In genomic region chr17:81534157-81535006, GRCh38 we compare ENCODE assay signal across 18 cellular contexts. TPM values are rescaled to one million over a fixed set of nuclear protein-coding genes. Genes with fewer than 3 reads are reported as not detected.
A peak's percentile ranks its signal among the peaks of the same experiment; 100 is the strongest.
DNase-seq lines count a peak whose midpoint lies in the region; TF ChIP-seq lines count a peak whose summit lies in the region.
"Had no signal": no experiment of that assay in that cellular context is flagged by ENCODE, and none has a peak within 500 bp of the region (broad histone marks: within the 10 kb centered on the region; RNA-seq: fewer than 3 reads in every experiment).

No MANE protein-coding gene starts in this region.

- intact Hi-C loops in ascending aorta (cut with DNase I) (no loop called here), cardiac septum (cut with DNase I) (loop anchor here (5.0 kb wide), 1 partner anchor 282 kb away; no protein-coding TSS in a partner anchor)

- DNase-seq in NCI-H510A treated with DMSO at 0.1 percent for 48 hours (lab: John Stamatoyannopoulos, UW) (peak; percentile 45), NCI-H510A (lab: John Stamatoyannopoulos, UW) (no peak), ELR (ENCODE audit: low read depth) (peak; percentile 39), myocyte (ENCODE audit: low read depth) (peak; percentile 81), KG1 (lab: John Stamatoyannopoulos, UW) (no peak), ascending aorta (ENCODE audit: low spot score in 2 of 2) (no peak), cardiac septum (ENCODE audit: low spot score) (no peak)
- DNase-seq: activated CD4-positive, alpha-beta T cell treated with anti-CD3 and anti-CD28 coated beads, Interleukin-2, amount 10 ng/mL, durations not matched to agents 7 days and 5 days; Caco-2; head of caudate nucleus; mesenchymal stem cell; nephron progenitor cell; NK-92 treated with Interleukin-12 subunit alpha and Interleukin-12 subunit beta, amount 100 ng/mL, for 24 hours; stomach had no signal

- no peaks in the 10 kb centered on the region for H3K27me3 ChIP-seq in ascending aorta

- H3K27ac ChIP-seq in ascending aorta: no peak overlapping the region
- H3K27ac ChIP-seq: HL-60, SJSA1, stomach had no signal

- no peaks in the 10 kb centered on the region for H3K4me1 ChIP-seq in ascending aorta

- H3K36me3 ChIP-seq in ascending aorta: peaks cover 2 to 17% of the 10 kb centered on the region in 2 donors

- H3K9me3 ChIP-seq in ascending aorta: no peaks in the 10 kb centered on the region
- H3K9me3 ChIP-seq: Caco-2, stomach had no signal

- no peak overlapping the region for H3K4me3 ChIP-seq in ascending aorta
- H3K4me3 ChIP-seq: SJSA1, stomach had no signal

- TF ChIP-seq CTCF in ascending aorta (IDR thresholded peaks at IDR 0.05): no peak

TF ChIP-seq in PFSK-1, 5 proteins besides CTCF, POLR2A, EP300 and RAD21:
- no peak for TF ChIP-seq FOXP2 (optimal IDR thresholded peaks at IDR 0.05; ENCODE audit: borderline replicate concordance, extremely low read depth, extremely low read length, insufficient read depth)
- TF ChIP-seq POLR2AphosphoS5 (IDR thresholded peaks at IDR 0.05; ENCODE audit: low read depth, low read length): peak; percentile 13; the same call in 1 of the 2 replicates

RNA-seq across cellular contexts. Expression of gene FSCN2, which starts 6.2 kb away (rescaled TPM):
- 1.6 TPM for polyA plus RNA-seq in PFSK-1 (2012; ENCODE audit: insufficient read length, low read depth)
- 1.5 and 3.0 TPM in 2 replicates for total RNA-seq in myocyte
- polyA plus RNA-seq in myocyte (2012): 4.4 TPM
- total RNA-seq in ascending aorta: not detected
- 1.1 TPM for total RNA-seq in cardiac septum
- polyA plus RNA-seq: keratinocyte had no signal

RNA-seq across cellular contexts. Expression of gene FAAP100, which starts 17.8 kb away (rescaled TPM):
- polyA plus RNA-seq in PFSK-1 (2012; ENCODE audit: insufficient read length, low read depth): 63.5 TPM
- total RNA-seq in myocyte: 29.3 and 44.2 TPM in 2 replicates
- polyA plus RNA-seq in myocyte (2012): 28.0 TPM
- total RNA-seq in ascending aorta: 75.6 TPM
- total RNA-seq in cardiac septum: 13.6 TPM

RNA-seq across cellular contexts. Expression of gene ACTG1, which starts 21.8 kb away (rescaled TPM):
- polyA plus RNA-seq in PFSK-1 (2012; ENCODE audit: insufficient read length, low read depth): 8,081 TPM
- total RNA-seq in myocyte (1,458 and 1,934 TPM in 2 replicates), ascending aorta (6,075 TPM), cardiac septum (634 TPM)
- 4,670 TPM for polyA plus RNA-seq in myocyte (2012)

Comparison
In these comparisons a context has a peak if more than half of its experiments do, and no peak if none do; other contexts are left out.
1. DNase-seq: peak in NCI-H510A treated with DMSO at 0.1 percent for 48 hours (single experiment), ELR (single experiment) and myocyte (single experiment); none in NCI-H510A (single experiment), KG1 (single experiment), ascending aorta (0 of 2) and cardiac septum (single experiment).